Comparison of ENCODE assay signal across 27 cellular contexts in the genomic region with DNA sequence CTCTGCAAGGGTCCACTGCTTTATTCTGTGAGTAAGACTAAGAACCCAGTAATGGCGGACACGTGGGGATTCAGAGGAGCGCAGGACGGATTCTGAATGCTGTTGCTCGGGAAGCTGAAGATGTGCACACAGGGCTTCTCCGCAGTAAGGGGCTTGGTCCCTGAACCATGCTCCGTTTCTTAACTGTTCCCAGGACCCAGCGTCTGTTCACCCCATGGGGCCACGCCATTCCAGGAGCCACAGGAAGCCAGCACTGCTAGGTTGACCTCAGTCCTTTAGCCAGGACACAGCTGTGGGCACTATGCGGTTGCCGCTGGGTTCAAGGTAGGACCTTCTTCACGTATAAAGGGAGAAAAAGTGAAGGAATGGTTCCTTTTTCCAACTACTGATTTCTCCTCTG.
"Had no signal": no experiment of that assay in that cellular context is flagged by ENCODE, and none has a peak within 500 bp of the region (broad histone marks: within the 10 kb centered on the region; RNA-seq: fewer than 3 reads in every experiment).

No MANE protein-coding gene starts in this region.

- H3K4me1 ChIP-seq: body of pancreas, breast epithelium, Peyer's patch had no signal

- ATAC-seq: body of pancreas, PC-3 had no signal

- H3K9ac ChIP-seq: SK-N-SH had no signal

- H3K27me3 Mint-ChIP-seq: activated CD4-positive, alpha-beta T cell treated with anti-CD3 and anti-CD28 coated beads, Interleukin-2, amount 10 ng/mL, durations not matched to agents 7 days and 5 days; activated naive CD4-positive, alpha-beta T cell treated with anti-CD3 and anti-CD28 coated beads, Interleukin-2, amount 50 U/mL, for 24 hours; activated naive CD8-positive, alpha-beta T cell treated with anti-CD3 and anti-CD28 coated beads, Interleukin-2, amount 10 ng/mL, durations not matched to agents 7 days and 5 days had no signal

- H3K4me3 Mint-ChIP-seq: activated CD4-positive, alpha-beta T cell treated with anti-CD3 and anti-CD28 coated beads, Interleukin-2, amount 10 ng/mL, durations not matched to agents 7 days and 5 days; activated naive CD4-positive, alpha-beta T cell treated with anti-CD3 and anti-CD28 coated beads, Interleukin-2, amount 50 U/mL, for 24 hours; activated naive CD8-positive, alpha-beta T cell treated with anti-CD3 and anti-CD28 coated beads, Interleukin-2, amount 10 ng/mL, durations not matched to agents 7 days and 5 days; T-helper 1 cell treated with Interleukin-12 subunit alpha and Interleukin-12 subunit beta and Interleukin-4 antibody, amounts not matched to agents 30 μg/mL and 1 μg/mL, for 36 hours; T-helper 2 cell treated with Interferon-gamma antibody and Interleukin-4, amounts not matched to agents 5 μg/mL and 100 μg/mL, for 36 hours had no signal

- DNase-seq: activated CD4-positive, alpha-beta T cell treated with anti-CD3 and anti-CD28 coated beads, Interleukin-2, amount 10 ng/mL, durations not matched to agents 7 days and 5 days; activated gamma-delta T cell; activated naive CD4-positive, alpha-beta T cell treated with Interleukin-2 at 50 U/mL for 16 hours; activated naive CD8-positive, alpha-beta T cell treated with anti-CD3 and anti-CD28 coated beads, Interleukin-2, amount 10 ng/mL, durations not matched to agents 7 days and 5 days; amygdala; body of pancreas; Kasumi-1; KG1; MG63; NCI-H1048; NCI-H1105 treated with DMSO at 0.1 percent for 48 hours; NCI-H1436; NCI-H1694; NCI-H1930; NCI-H345; NCI-H524 treated with DMSO at 0.1 percent for 48 hours; NK-92 treated with Interleukin-12 subunit alpha and Interleukin-12 subunit beta, amount 100 ng/mL, for 24 hours; PC-3; RPMI8226; SHP77 treated with DMSO at 0.1 percent for 48 hours; SK-N-SH had no signal

- H3K9me3 ChIP-seq: body of pancreas, MG63, Peyer's patch, SJSA1, SK-N-SH had no signal

- H3K36me3 Mint-ChIP-seq: activated naive CD4-positive, alpha-beta T cell treated with anti-CD3 and anti-CD28 coated beads, Interleukin-2, amount 50 U/mL, for 24 hours had no signal

- H3K27me3 ChIP-seq: body of pancreas, MG63, Peyer's patch had no signal

- H3K27ac Mint-ChIP-seq: activated CD4-positive, alpha-beta T cell treated with anti-CD3 and anti-CD28 coated beads, Interleukin-2, amount 10 ng/mL, durations not matched to agents 7 days and 5 days; activated naive CD4-positive, alpha-beta T cell treated with anti-CD3 and anti-CD28 coated beads, Interleukin-2, amount 50 U/mL, for 24 hours; activated naive CD8-positive, alpha-beta T cell treated with anti-CD3 and anti-CD28 coated beads, Interleukin-2, amount 10 ng/mL, durations not matched to agents 7 days and 5 days; T-helper 2 cell treated with Interferon-gamma antibody and Interleukin-4, amounts not matched to agents 5 μg/mL and 100 μg/mL, for 36 hours had no signal

- H3K4me2 ChIP-seq: SK-N-SH had no signal

- H3K9me3 Mint-ChIP-seq: activated naive CD4-positive, alpha-beta T cell treated with anti-CD3 and anti-CD28 coated beads, Interleukin-2, amount 50 U/mL, for 24 hours; activated naive CD8-positive, alpha-beta T cell treated with anti-CD3 and anti-CD28 coated beads, Interleukin-2, amount 10 ng/mL, durations not matched to agents 7 days and 5 days; T-helper 1 cell treated with Interleukin-12 subunit alpha and Interleukin-12 subunit beta and Interleukin-4 antibody, amounts not matched to agents 30 μg/mL and 1 μg/mL, for 36 hours had no signal

- H3K27ac ChIP-seq: body of pancreas, Peyer's patch, SJSA1 had no signal
